In genomic region chr20:58650776-58651547, GRCh38 we compare ENCODE assay signal across 8 cellular contexts. TPM values are rescaled to one million over a fixed set of nuclear protein-coding genes. Genes with fewer than 3 reads are reported as not detected.
A peak's percentile ranks its signal among the peaks of the same experiment; 100 is the strongest.
DNase-seq lines count a peak whose midpoint lies in the region; ATAC-seq and TF ChIP-seq lines count a peak whose summit lies in the region.

Gene STX16, plus strand, starts transcription at chr20:58651283. Its CDS starts 724 bp downstream, at chr20:58652007.

- TF ChIP-seq CTCF in GM12864 (IDR thresholded peaks at IDR 0.05; ENCODE audit: low read depth, low read length, missing control alignments), result peak; percentile 60
- TF ChIP-seq CTCF in adrenal gland (IDR thresholded peaks at IDR 0.05), result peak; percentile 48 to 71 (median 66)
- peak; percentile 36 to 88 (median 62) for TF ChIP-seq CTCF in heart left ventricle (IDR thresholded peaks at IDR 0.05)
- peak; percentile 79 for TF ChIP-seq CTCF in type B pancreatic cell (conservative IDR thresholded peaks at IDR 0.05)

- no peaks in the 10 kb centered on the region for H3K36me3 Mint-ChIP-seq in T-cell
- no peaks in the 10 kb centered on the region for H3K36me3 Mint-ChIP-seq in type B pancreatic cell

- peak within 1 kb of the TSS; percentile 98 for H3K27ac Mint-ChIP-seq in T-cell
- H3K27ac Mint-ChIP-seq in type B pancreatic cell, result peak within 1 kb of the TSS; percentile 98

- TF ChIP-seq POLR2A in adrenal gland (IDR thresholded peaks at IDR 0.05) (peak; percentile 69 to 81), heart left ventricle (IDR thresholded peaks at IDR 0.05) (peak in 1 of 2 donors; percentile 65)

- H3K9me3 Mint-ChIP-seq in T-cell (no peaks in the 10 kb centered on the region), type B pancreatic cell (no peaks in the 10 kb centered on the region)

- WGBS in adrenal gland, 4 donors, result 0 to 1% (median 0%) methylated on average over 24 to 49 of the region's 49 CpGs
- 0 to 2% (median 1%) methylated on average over 29 to 49 of the region's 49 CpGs for WGBS in heart left ventricle, 4 donors

- peak; percentile 84 for DNase-seq in GM12864 (ENCODE audit: low read depth)
- peak; percentile 88 to 95 (median 94) for DNase-seq in NCI-H1417 (lab: John Stamatoyannopoulos, UW)
- peak; percentile 66 to 89 (median 79) for DNase-seq in T-cell
- peak; percentile 90 to 94 (median 93) for DNase-seq in adrenal gland
- DNase-seq in heart left ventricle, result peak; percentile 90 to 95 (median 94)
- peak; percentile 78 to 97 (median 86) for DNase-seq in posterior cingulate gyrus
- DNase-seq in type B pancreatic cell (ENCODE audit: extremely low spot score, unreplicated experiment), result peak; percentile 92

- H3K27ac ChIP-seq in adrenal gland (peak within 1 kb of the TSS; percentile 76 to 97 (median 92)), heart left ventricle (peak within 1 kb of the TSS; percentile 87 to 98 (median 96))

- peaks cover 15 to 48% of the 10 kb centered on the region in 2 donors for H3K4me1 ChIP-seq in adrenal gland (replicated peaks in 1 of 2)
- H3K4me1 ChIP-seq in heart left ventricle, result peaks cover 3 to 49% (median 35%) of the 10 kb centered on the region in 12 donors

- no peaks in the 10 kb centered on the region for H3K9me3 ChIP-seq in adrenal gland (replicated peaks in 1 of 3)
- H3K9me3 ChIP-seq in heart left ventricle, result no peaks in the 10 kb centered on the region

- intact Hi-C loops in adrenal gland (cut with DNase I), result no loop called here
- intact Hi-C loops in heart left ventricle (cut with DNase I), result loop anchor here (1.0 to 10.0 kb wide), 13 partner anchors 40 to 414 kb away; partner anchors contain the start of genes NPEPL1 (in 8 of the 10), GNAS (in 2 of the 10), GNAS-AS1 (in 2 of the 10) and VAPB (in 2 of the 10)
- intact Hi-C loops in posterior cingulate gyrus (cut with DNase I), result loop anchor here (1.0 to 10.0 kb wide), 4 partner anchors 41 to 414 kb away; partner anchors contain the start of genes GNAS, GNAS-AS1, NPEPL1 and VAPB

- H3K4me3 ChIP-seq in GM12864 (ENCODE audit: low read depth, low read length) (peak within 1 kb of the TSS; percentile 95), adrenal gland (peak within 1 kb of the TSS; percentile 38 to 98 (median 82)), heart left ventricle (peak within 1 kb of the TSS; percentile 78 to 99 (median 97))

- peak; percentile 72 for ATAC-seq in HG02678 (IDR thresholded peaks at IDR 0.05; ENCODE audit: unreplicated experiment)
- ATAC-seq in T-cell (replicated peaks in 1 of 4), result peak; percentile 67 to 77 (median 76)
- peak; percentile 95 to 98 (median 97) for ATAC-seq in heart left ventricle

- H3K27me3 Mint-ChIP-seq in T-cell (peaks cover 0 to under 1% of the 10 kb centered on the region in 2 donors), type B pancreatic cell (peaks cover 4% of the 10 kb centered on the region)

- H3K27me3 ChIP-seq in adrenal gland (no peaks in the 10 kb centered on the region), heart left ventricle (no peaks in the 10 kb centered on the region)

- H3K4me3 Mint-ChIP-seq in T-cell, result peak within 1 kb of the TSS; percentile 97 to 98 (median 98)
- H3K4me3 Mint-ChIP-seq in type B pancreatic cell, result peak within 1 kb of the TSS; percentile 100

- POLR2A ChIA-PET in T-cell (lab: Charles Lee), result interaction anchor here (0.5 to 2.6 kb wide), 5 partner anchors 9 to 1035 kb away, joined by 3 to 19 read pairs (median 4); no protein-coding TSS in a partner anchor

- H3K36me3 ChIP-seq in adrenal gland (replicated peaks in 1 of 2) (no peaks in the 10 kb centered on the region), heart left ventricle (peaks cover 0 to 7% (median 0%) of the 10 kb centered on the region in 9 donors)

- peaks cover 26 to 33% (median 27%) of the 10 kb centered on the region in 3 donors for H3K4me1 Mint-ChIP-seq in T-cell
- H3K4me1 Mint-ChIP-seq in type B pancreatic cell (ENCODE audit: unreplicated experiment), result peaks cover 21% of the 10 kb centered on the region

- CTCF ChIA-PET in T-cell (lab: Charles Lee), result interaction anchor here (0.5 to 2.9 kb wide), 19 partner anchors 8 to 770 kb away, joined by 3 to 20 read pairs (median 4); partner anchors contain the start of genes NPEPL1 (in 1 of the 2) and VAPB (in 1 of the 2)

RNA-seq across cellular contexts. Expression of gene STX16, which starts in this region (rescaled TPM):
- 100 to 1,000 TPM; 154 to 213 (median 178) TPM for total RNA-seq in T-cell
- total RNA-seq in adrenal gland, result 10 to 100 TPM; 29.3 to 65.2 (median 43.6) TPM
- 100 to 1,000 TPM in 1 of 3 donors, 10 to 100 TPM in 2; 33.4 to 134 (median 82.5) TPM for polyA plus RNA-seq in adrenal gland
- 10 to 100 TPM; 14.6 to 38.9 (median 25.6) TPM for total RNA-seq in heart left ventricle
- polyA plus RNA-seq in heart left ventricle, result 10 to 100 TPM; 23.0 to 28.9 TPM
- total RNA-seq in type B pancreatic cell (ENCODE audit: low replicate concordance), result 60.4 and 62.8 TPM in 2 replicates

Comparison
In these comparisons a context has a peak if more than half of its experiments do, and no peak if none do; other contexts are left out.
1. Peak in every context shown above with its lines: DNase-seq, ATAC-seq, H3K4me3 ChIP-seq and H3K27ac ChIP-seq.
2. intact Hi-C loops: an anchor here in heart left ventricle (1.0 to 10.0 kb wide) and posterior cingulate gyrus (1.0 to 10.0 kb wide); none called in adrenal gland.